Comparison of ENCODE assay signal across 22 cellular contexts in genomic region chr11:75185866-75186265, GRCh38. TPM values are rescaled to one million over a fixed set of nuclear protein-coding genes. Genes with fewer than 3 reads are reported as not detected.
DNase-seq lines count a peak whose midpoint lies in the region; ATAC-seq and TF ChIP-seq lines count a peak whose summit lies in the region.
"Had no signal": no experiment of that assay in that cellular context is flagged by ENCODE, and none has a peak within 500 bp of the region (broad histone marks: within the 10 kb centered on the region; RNA-seq: fewer than 3 reads in every experiment).

No MANE protein-coding gene starts in this region.

- no peak overlapping the region for H2AFZ ChIP-seq in trophoblast cell (ENCODE audit: insufficient read depth, low read length, poor library complexity)

- no peak for TF ChIP-seq CTCF in RWPE1 (conservative IDR thresholded peaks at IDR 0.05; ENCODE audit: low read depth)

- H3K36me3 ChIP-seq in trophoblast cell (ENCODE audit: control insufficient read depth in 1 of 2, insufficient read depth in 2 of 2, low read length in 2 of 2), result no peaks in the 10 kb centered on the region
- H3K36me3 ChIP-seq: BE2C, BLaER1 had no signal

- DNase-seq in ELF-1 (ENCODE audit: low read depth, low spot score) (peak; percentile 56), trophoblast cell (peak; percentile 61 to 78), RWPE1 (ENCODE audit: low spot score) (no peak)
- no peak for DNase-seq in activated CD4-positive, alpha-beta memory T cell treated with anti-CD3 and anti-CD28 coated beads for 36 hours
- DNase-seq: 8988T; ACHN; BE2C; C1 segment of cervical spinal cord; Calu3; CD4-positive, alpha-beta memory T cell; CD4-positive, CD25-positive, alpha-beta regulatory T cell; CD8-positive, alpha-beta memory T cell; COR-L47; DMS79 treated with DMSO at 0.1 percent for 48 hours; GDM1 had no signal

- POLR2A ChIA-PET in RWPE1 (lab: Yijun Ruan, JAX; ENCODE audit: low non-redundant PET), result no interaction called here
- POLR2A ChIA-PET in activated CD4-positive, alpha-beta memory T cell treated with anti-CD3 and anti-CD28 coated beads for 36 hours (lab: Charles Lee), result no interaction called here

- intact Hi-C loops in dendritic cell treated with granulocyte-macrophage colony-stimulating factor and Interleukin-4, amounts not matched to agents 40 ng/mL and 50 ng/mL, for 4 days (cut with micrococcal nuclease), result no loop called here
- intact Hi-C loops in activated CD4-positive, alpha-beta memory T cell treated with anti-CD3 and anti-CD28 coated beads for 36 hours (cut with micrococcal nuclease), result no loop called here

- H3K27ac Mint-ChIP-seq in dendritic cell treated with granulocyte-macrophage colony-stimulating factor and Interleukin-4, amounts not matched to agents 40 ng/mL and 50 ng/mL, for 4 days, result peak overlapping the region; percentile 100
- H3K27ac Mint-ChIP-seq in activated CD4-positive, alpha-beta memory T cell treated with anti-CD3 and anti-CD28 coated beads for 36 hours, result no peak overlapping the region
- H3K27ac Mint-ChIP-seq: CD14-positive monocyte; CD4-positive, alpha-beta memory T cell; CD4-positive, CD25-positive, alpha-beta regulatory T cell had no signal

- H3K4ac ChIP-seq in trophoblast cell (ENCODE audit: low read depth, low read length), result no peak overlapping the region

- no peak overlapping the region for H2BK5ac ChIP-seq in trophoblast cell (ENCODE audit: low read depth, low read length, poor library complexity)

- no peak for ATAC-seq in GM21447 (IDR thresholded peaks at IDR 0.05; ENCODE audit: unreplicated experiment)
- ATAC-seq: GM12878 had no signal

- H3K23ac ChIP-seq in trophoblast cell (ENCODE audit: low read length), result no peak overlapping the region

- H3K18ac ChIP-seq in trophoblast cell (ENCODE audit: low read length), result no peak overlapping the region

- H3K9me3 Mint-ChIP-seq in dendritic cell treated with granulocyte-macrophage colony-stimulating factor and Interleukin-4, amounts not matched to agents 40 ng/mL and 50 ng/mL, for 4 days, result no peaks in the 10 kb centered on the region
- no peaks in the 10 kb centered on the region for H3K9me3 Mint-ChIP-seq in activated CD4-positive, alpha-beta memory T cell treated with anti-CD3 and anti-CD28 coated beads for 36 hours
- H3K9me3 Mint-ChIP-seq: CD4-positive, alpha-beta memory T cell; CD4-positive, CD25-positive, alpha-beta regulatory T cell; CD8-positive, alpha-beta memory T cell had no signal

- peaks cover 93% of the 10 kb centered on the region for H3K36me3 Mint-ChIP-seq in dendritic cell treated with granulocyte-macrophage colony-stimulating factor and Interleukin-4, amounts not matched to agents 40 ng/mL and 50 ng/mL, for 4 days (ENCODE audit: low read depth)
- no peaks in the 10 kb centered on the region for H3K36me3 Mint-ChIP-seq in activated CD4-positive, alpha-beta memory T cell treated with anti-CD3 and anti-CD28 coated beads for 36 hours
- H3K36me3 Mint-ChIP-seq: CD14-positive monocyte; CD4-positive, alpha-beta memory T cell; CD4-positive, CD25-positive, alpha-beta regulatory T cell; CD8-positive, alpha-beta memory T cell had no signal

- peaks cover 4% of the 10 kb centered on the region for H3K27me3 Mint-ChIP-seq in dendritic cell treated with granulocyte-macrophage colony-stimulating factor and Interleukin-4, amounts not matched to agents 40 ng/mL and 50 ng/mL, for 4 days
- no peaks in the 10 kb centered on the region for H3K27me3 Mint-ChIP-seq in activated CD4-positive, alpha-beta memory T cell treated with anti-CD3 and anti-CD28 coated beads for 36 hours

- no peak overlapping the region for H4K91ac ChIP-seq in trophoblast cell (ENCODE audit: low read depth, low read length)

- no peak overlapping the region for H3K4me3 Mint-ChIP-seq in dendritic cell treated with granulocyte-macrophage colony-stimulating factor and Interleukin-4, amounts not matched to agents 40 ng/mL and 50 ng/mL, for 4 days
- H3K4me3 Mint-ChIP-seq in activated CD4-positive, alpha-beta memory T cell treated with anti-CD3 and anti-CD28 coated beads for 36 hours, result no peak overlapping the region
- H3K4me3 Mint-ChIP-seq: CD14-positive monocyte; CD4-positive, alpha-beta memory T cell; CD4-positive, CD25-positive, alpha-beta regulatory T cell; CD8-positive, alpha-beta memory T cell had no signal

- H3K4me2 ChIP-seq in trophoblast cell (ENCODE audit: low read length), result no peak overlapping the region
- H3K4me2 ChIP-seq: BLaER1 had no signal

- CTCF ChIA-PET in RWPE1 (lab: Yijun Ruan, JAX), result no interaction called here
- CTCF ChIA-PET in activated CD4-positive, alpha-beta memory T cell treated with anti-CD3 and anti-CD28 coated beads for 36 hours (lab: Charles Lee), result no interaction called here

- no peak overlapping the region for H2AK5ac ChIP-seq in trophoblast cell (ENCODE audit: low read length)

- no peak overlapping the region for H4K12ac ChIP-seq in trophoblast cell (ENCODE audit: low read depth, low read length)

- no CpG with 5 or more reads among the region's 3 CpGs for WGBS in trophoblast cell (ENCODE audit: extremely low coverage, insufficient coverage, insufficient read length)

- peaks cover 40 to 44% of the 10 kb centered on the region in 2 experiments for H3K4me1 ChIP-seq in trophoblast cell (ENCODE audit: control insufficient read depth in 1 of 2, insufficient read depth in 2 of 2, low read length in 2 of 2)

- no peak overlapping the region for H4K8ac ChIP-seq in trophoblast cell (ENCODE audit: low read depth, low read length)

- H3K27me3 ChIP-seq in trophoblast cell (ENCODE audit: insufficient read depth, low read length), result no peaks in the 10 kb centered on the region
- H3K27me3 ChIP-seq: BE2C, BLaER1 had no signal

- no peak overlapping the region for H3K4me3 ChIP-seq in trophoblast cell (ENCODE audit: low read depth, low read length)
- H3K4me3 ChIP-seq: BLaER1, GM12878 had no signal

- no peak overlapping the region for H3K14ac ChIP-seq in trophoblast cell (ENCODE audit: low read length)

- H3K79me1 ChIP-seq in trophoblast cell (ENCODE audit: low read length), result peaks cover 21% of the 10 kb centered on the region

- H3K27ac ChIP-seq in trophoblast cell (ENCODE audit: low read depth, low read length) (no peak overlapping the region), RWPE1 (no peak overlapping the region)
- H3K27ac ChIP-seq: BLaER1 had no signal

- no peak overlapping the region for H2BK12ac ChIP-seq in trophoblast cell (ENCODE audit: low read length)

- no peak overlapping the region for H3K9ac ChIP-seq in trophoblast cell (ENCODE audit: low read length)
- H3K9ac ChIP-seq: BLaER1 had no signal

- H3K9me3 ChIP-seq in trophoblast cell (ENCODE audit: insufficient read depth, low read depth, low read length), result no peaks in the 10 kb centered on the region
- H3K9me3 ChIP-seq: BE2C, BLaER1 had no signal

- peak overlapping the region; percentile 18 for H2BK120ac ChIP-seq in trophoblast cell (ENCODE audit: insufficient read depth, low read length, poor library complexity)

- peaks cover 97% of the 10 kb centered on the region for H3K4me1 Mint-ChIP-seq in dendritic cell treated with granulocyte-macrophage colony-stimulating factor and Interleukin-4, amounts not matched to agents 40 ng/mL and 50 ng/mL, for 4 days (ENCODE audit: low read depth)
- H3K4me1 Mint-ChIP-seq in activated CD4-positive, alpha-beta memory T cell treated with anti-CD3 and anti-CD28 coated beads for 36 hours (ENCODE audit: low read depth), result no peaks in the 10 kb centered on the region
- H3K4me1 Mint-ChIP-seq: CD4-positive, alpha-beta memory T cell; CD8-positive, alpha-beta memory T cell had no signal

- H3K79me2 ChIP-seq in trophoblast cell (ENCODE audit: control insufficient read depth, insufficient read depth, low read length, poor library complexity), result no peaks in the 10 kb centered on the region

RNA-seq across cellular contexts. Expression of gene SLCO2B1, which starts 35.0 kb away (rescaled TPM):
- polyA plus RNA-seq in trophoblast cell (2013), result 3.4 and 4.6 TPM in 2 replicates
- not detected for total RNA-seq in activated CD4-positive, alpha-beta memory T cell treated with anti-CD3 and anti-CD28 coated beads for 36 hours
- total RNA-seq: CD4-positive, CD25-positive, alpha-beta regulatory T cell; G401 had no signal
- polyA plus RNA-seq: AG04450; CD4-positive, alpha-beta memory T cell; CD4-positive, CD25-positive, alpha-beta regulatory T cell; CD8-positive, alpha-beta memory T cell had no signal

RNA-seq across cellular contexts. Expression of gene TPBGL, which starts 54.7 kb away (rescaled TPM):
- polyA plus RNA-seq in trophoblast cell (2013), result 0.33 and 0.50 TPM in 2 replicates
- total RNA-seq in activated CD4-positive, alpha-beta memory T cell treated with anti-CD3 and anti-CD28 coated beads for 36 hours, result under 1 TPM in 1 of 2 experiments, not detected in 1; 0.07 TPM
- total RNA-seq: Calu3, G401, GM12878 had no signal
- polyA plus RNA-seq: AG04450, CD14-positive monocyte, GM12878 had no signal

Comparison
In these comparisons a context has a peak if more than half of its experiments do, and no peak if none do; other contexts are left out.
1. DNase-seq: peak in ELF-1 (single experiment) and trophoblast cell (2 of 2); none in RWPE1 (single experiment) and activated CD4-positive, alpha-beta memory T cell treated with anti-CD3 and anti-CD28 coated beads for 36 hours (single experiment).